In genomic region chr17:32141690-32142037, GRCh38 we compare ENCODE assay signal across 7 cellular contexts.
DNase-seq lines count a peak whose midpoint lies in the region; ATAC-seq lines count a peak whose summit lies in the region.

No MANE protein-coding gene starts in this region.

- H3K4me1 Mint-ChIP-seq in activated naive CD8-positive, alpha-beta T cell (ENCODE audit: low read depth) = peaks cover 42% of the 10 kb centered on the region
- peaks cover 14 to 22% of the 10 kb centered on the region in 2 donors for H3K4me1 Mint-ChIP-seq in stimulated activated naive B cell treated with anti-CD40 and anti-IgM and Interleukin-4, amounts not matched to agents 10 μg/mL and 1 μg/mL and 100 μg/mL, for 72 hours

- peak overlapping the region; percentile 76 for H3K27ac Mint-ChIP-seq in activated naive CD8-positive, alpha-beta T cell
- peak overlapping the region; percentile 86 for H3K27ac Mint-ChIP-seq in stimulated activated naive B cell treated with anti-CD40 and anti-IgM and Interleukin-4, amounts not matched to agents 10 μg/mL and 1 μg/mL and 100 μg/mL, for 72 hours

- no peaks in the 10 kb centered on the region for H3K9me3 Mint-ChIP-seq in activated naive CD8-positive, alpha-beta T cell (ENCODE audit: low read depth)
- H3K9me3 Mint-ChIP-seq in stimulated activated naive B cell treated with anti-CD40 and anti-IgM and Interleukin-4, amounts not matched to agents 10 μg/mL and 1 μg/mL and 100 μg/mL, for 72 hours = no peaks in the 10 kb centered on the region

- H3K4me3 ChIP-seq in iPS-11a (ENCODE audit: low read depth, low read length) = peak overlapping the region; percentile 75

- no peaks in the 10 kb centered on the region for H3K27me3 Mint-ChIP-seq in activated naive CD8-positive, alpha-beta T cell
- H3K27me3 Mint-ChIP-seq in stimulated activated naive B cell treated with anti-CD40 and anti-IgM and Interleukin-4, amounts not matched to agents 10 μg/mL and 1 μg/mL and 100 μg/mL, for 72 hours = no peaks in the 10 kb centered on the region

- DNase-seq in stimulated activated naive B cell treated with anti-CD40 and anti-IgM and Interleukin-4, amounts not matched to agents 10 μg/mL and 1 μg/mL and 100 μg/mL, for 72 hours = no peak
- no peak for DNase-seq in stimulated activated CD4-positive, alpha-beta T cell treated with anti-CD3 and anti-CD28 coated beads, Interleukin-4, amount 100 ng/mL, for 1 hour

- H3K36me3 Mint-ChIP-seq in activated naive CD8-positive, alpha-beta T cell = peaks cover 2% of the 10 kb centered on the region
- H3K36me3 Mint-ChIP-seq in stimulated activated naive B cell treated with anti-CD40 and anti-IgM and Interleukin-4, amounts not matched to agents 10 μg/mL and 1 μg/mL and 100 μg/mL, for 72 hours = no peaks in the 10 kb centered on the region

- H3K4me3 Mint-ChIP-seq in activated naive CD8-positive, alpha-beta T cell = peak overlapping the region; percentile 85
- H3K4me3 Mint-ChIP-seq in stimulated activated naive B cell treated with anti-CD40 and anti-IgM and Interleukin-4, amounts not matched to agents 10 μg/mL and 1 μg/mL and 100 μg/mL, for 72 hours = peak overlapping the region; percentile 84 to 94

- ATAC-seq in HG02852 (IDR thresholded peaks at IDR 0.05; ENCODE audit: unreplicated experiment) = peak; percentile 6
- ATAC-seq in stimulated activated naive B cell treated with anti-CD40 and anti-IgM and Interleukin-4, amounts not matched to agents 10 μg/mL and 1 μg/mL and 100 μg/mL, for 72 hours (replicated peaks) = no peak
- no peak for ATAC-seq in HG02763 (IDR thresholded peaks at IDR 0.05; ENCODE audit: unreplicated experiment)
- ATAC-seq in GM18498 (IDR thresholded peaks at IDR 0.05; ENCODE audit: unreplicated experiment) = no peak
